In genomic region chr11:23097906-23098305, GRCh38 we compare ENCODE assay signal across 22 cellular contexts.
A peak's percentile ranks its signal among the peaks of the same experiment; 100 is the strongest.
DNase-seq lines count a peak whose midpoint lies in the region; ATAC-seq and TF ChIP-seq lines count a peak whose summit lies in the region.
"Had no signal": no experiment of that assay in that cellular context is flagged by ENCODE, and none has a peak within 500 bp of the region (broad histone marks: within the 10 kb centered on the region; RNA-seq: fewer than 3 reads in every experiment).

No MANE protein-coding gene starts in this region.

- H3K27ac Mint-ChIP-seq in glutamatergic neuron (ENCODE audit: unreplicated experiment) (no peak overlapping the region), endothelial cell (ENCODE audit: unreplicated experiment) (no peak overlapping the region)
- peak overlapping the region in 1 of 8 donors; percentile 21 for H3K27ac Mint-ChIP-seq in CD8-positive, alpha-beta memory T cell
- H3K27ac Mint-ChIP-seq: CD8-positive, alpha-beta T cell; stimulated activated effector memory CD8-positive, alpha-beta T cell treated with anti-CD3 and anti-CD28 coated beads, Interleukin-12 subunit alpha, Interleukin-12 subunit beta, amount 100 ng/mL, for 72 hours had no signal

- H3K27me3 Mint-ChIP-seq in glutamatergic neuron (ENCODE audit: unreplicated experiment) (no peaks in the 10 kb centered on the region), endothelial cell (ENCODE audit: unreplicated experiment) (no peaks in the 10 kb centered on the region)
- peaks cover 0 to 1% of the 10 kb centered on the region in 2 donors for H3K27me3 Mint-ChIP-seq in CD8-positive, alpha-beta memory T cell

- CTCF ChIA-PET in CD8-positive, alpha-beta memory T cell (lab: Charles Lee), result no interaction called here

- POLR2A ChIA-PET in CD8-positive, alpha-beta memory T cell (lab: Charles Lee), result no interaction called here

- no peaks in the 10 kb centered on the region for H3K4me1 ChIP-seq in CD8-positive, alpha-beta memory T cell (ENCODE audit: insufficient read depth, low read length)
- H3K4me1 ChIP-seq: left lung had no signal

- no peaks in the 10 kb centered on the region for H3K27me3 ChIP-seq in CD8-positive, alpha-beta memory T cell (ENCODE audit: insufficient read depth, low read length, poor library complexity, severe bottlenecking)
- H3K27me3 ChIP-seq: left lung had no signal

- ATAC-seq in GM18508 (IDR thresholded peaks at IDR 0.05; ENCODE audit: insufficient read depth, unreplicated experiment) (peak; percentile 78), GM19438 (IDR thresholded peaks at IDR 0.05; ENCODE audit: low read depth, unreplicated experiment) (peak; percentile 65), HG03066 (IDR thresholded peaks at IDR 0.05; ENCODE audit: low read depth, unreplicated experiment) (peak; percentile 82)
- ATAC-seq: CD8-positive, alpha-beta T cell; HCT116; left lung; stimulated activated effector memory CD8-positive, alpha-beta T cell treated with anti-CD3 and anti-CD28 coated beads, Interleukin-12 subunit alpha, Interleukin-12 subunit beta, amount 100 ng/mL, for 72 hours had no signal

- no peaks in the 10 kb centered on the region for H3K9me3 ChIP-seq in CD8-positive, alpha-beta memory T cell (ENCODE audit: low read length)
- H3K9me3 ChIP-seq: left lung had no signal

- no peaks in the 10 kb centered on the region for H3K36me3 Mint-ChIP-seq in glutamatergic neuron (ENCODE audit: unreplicated experiment)
- peaks cover 0 to 4% (median 0%) of the 10 kb centered on the region in 3 donors for H3K36me3 Mint-ChIP-seq in CD8-positive, alpha-beta memory T cell
- peaks cover 3% of the 10 kb centered on the region for H3K36me3 Mint-ChIP-seq in endothelial cell (ENCODE audit: low read depth, unreplicated experiment)
- H3K36me3 Mint-ChIP-seq: CD8-positive, alpha-beta T cell; stimulated activated effector memory CD8-positive, alpha-beta T cell treated with anti-CD3 and anti-CD28 coated beads, Interleukin-12 subunit alpha, Interleukin-12 subunit beta, amount 100 ng/mL, for 72 hours had no signal

- H3K4me1 Mint-ChIP-seq in glutamatergic neuron (ENCODE audit: low read depth, unreplicated experiment) (no peaks in the 10 kb centered on the region), endothelial cell (ENCODE audit: unreplicated experiment) (no peaks in the 10 kb centered on the region)
- no peaks in the 10 kb centered on the region for H3K4me1 Mint-ChIP-seq in CD8-positive, alpha-beta memory T cell
- H3K4me1 Mint-ChIP-seq: stimulated activated effector memory CD8-positive, alpha-beta T cell treated with anti-CD3 and anti-CD28 coated beads, Interleukin-12 subunit alpha, Interleukin-12 subunit beta, amount 100 ng/mL, for 72 hours had no signal

- no peak for TF ChIP-seq CTCF in glutamatergic neuron (IDR thresholded peaks at IDR 0.05; ENCODE audit: partially characterized antibody, unreplicated experiment)
- no peak for TF ChIP-seq CTCF in endothelial cell (IDR thresholded peaks at IDR 0.05; ENCODE audit: unreplicated experiment)

- H3K4me3 Mint-ChIP-seq in glutamatergic neuron (ENCODE audit: unreplicated experiment) (no peak overlapping the region), endothelial cell (ENCODE audit: unreplicated experiment) (no peak overlapping the region)
- H3K4me3 Mint-ChIP-seq in CD8-positive, alpha-beta memory T cell, result no peak overlapping the region
- H3K4me3 Mint-ChIP-seq: CD8-positive, alpha-beta T cell; stimulated activated effector memory CD8-positive, alpha-beta T cell treated with anti-CD3 and anti-CD28 coated beads, Interleukin-12 subunit alpha, Interleukin-12 subunit beta, amount 100 ng/mL, for 72 hours had no signal

- H3K4me3 ChIP-seq in CD8-positive, alpha-beta memory T cell (ENCODE audit: low read length), result no peak overlapping the region
- H3K4me3 ChIP-seq: left lung, SK-N-MC, skin epidermis had no signal

- DNase-seq in SK-N-DZ (ENCODE audit: low spot score) (peak; percentile 59), glutamatergic neuron (no peak), endothelial cell (ENCODE audit: low spot score) (no peak), middle frontal gyrus (ENCODE audit: extremely low spot score, low spot score) (no peak)
- DNase-seq in CD8-positive, alpha-beta memory T cell, result no peak
- DNase-seq: ACHN; activated effector memory CD4-positive, alpha-beta T cell treated with anti-CD3 and anti-CD28 coated beads, Interleukin-2, amount 50 U/mL, for 16 hours; amniotic stem cell; CD8-positive, alpha-beta T cell; cerebellar nuclear complex; EL; left lung; NCI-H510A treated with DMSO at 0.1 percent for 48 hours; trophoblast cell; WERI-Rb-1 had no signal

- no peaks in the 10 kb centered on the region for H3K9me3 Mint-ChIP-seq in glutamatergic neuron (ENCODE audit: unreplicated experiment)
- peaks cover 6 to 20% (median 15%) of the 10 kb centered on the region in 5 donors for H3K9me3 Mint-ChIP-seq in CD8-positive, alpha-beta memory T cell
- H3K9me3 Mint-ChIP-seq in endothelial cell (ENCODE audit: unreplicated experiment), result no peaks in the 10 kb centered on the region

- no peak overlapping the region for H3K27ac ChIP-seq in CD8-positive, alpha-beta memory T cell (ENCODE audit: low read depth, low read length)
- H3K27ac ChIP-seq: left lung, SK-N-MC, skin epidermis, WERI-Rb-1 had no signal

- H3K36me3 ChIP-seq in CD8-positive, alpha-beta memory T cell (ENCODE audit: insufficient read depth, low read length), result no peaks in the 10 kb centered on the region
- H3K36me3 ChIP-seq: left lung, WERI-Rb-1 had no signal
